In the genomic region with DNA sequence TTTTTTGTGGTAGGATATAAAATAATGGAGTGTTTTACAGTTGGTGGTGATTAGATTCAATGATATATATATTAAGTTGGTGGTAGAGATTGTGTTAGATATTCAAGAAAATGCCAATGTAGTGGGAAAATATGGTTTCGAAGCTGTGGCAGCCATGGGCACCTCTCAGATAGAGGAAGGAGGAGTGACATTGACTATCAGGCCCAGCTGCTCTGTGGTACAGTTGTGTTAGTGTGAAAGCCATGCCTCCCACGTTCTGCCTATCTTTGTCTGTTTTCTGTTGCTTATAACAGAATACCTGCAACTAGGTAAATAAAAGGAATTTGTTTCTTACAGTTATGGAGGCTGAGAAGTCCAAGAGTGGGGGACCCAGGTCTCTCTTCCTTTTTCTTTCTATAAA, we compare ENCODE assay signal across 1 cellular context.
TF ChIP-seq lines count a peak whose summit lies in the region.

No MANE protein-coding gene starts in this region.

TF ChIP-seq in WTC11, 78 proteins besides CTCF, POLR2A, EP300 and RAD21 (continued from another document):
- no peak for TF ChIP-seq ZNF425 (CRISPR knock-in tag; conservative IDR thresholded peaks at IDR 0.05)
- no peak for TF ChIP-seq NFE2L1 (CRISPR knock-in tag; IDR thresholded peaks at IDR 0.05)
- no peak for TF ChIP-seq GABPB1 (CRISPR knock-in tag; IDR thresholded peaks at IDR 0.05)
- no peak for TF ChIP-seq ZNF232 (CRISPR knock-in tag; IDR thresholded peaks at IDR 0.05)
